In genomic region chr2:183124957-183125255, GRCh38 we compare ENCODE assay signal across 8 cellular contexts. TPM values are rescaled to one million over a fixed set of nuclear protein-coding genes. Genes with fewer than 3 reads are reported as not detected.
DNase-seq lines count a peak whose midpoint lies in the region; ATAC-seq and TF ChIP-seq lines count a peak whose summit lies in the region.

No MANE protein-coding gene starts in this region.

- H3K36me3 ChIP-seq in liver (ENCODE audit: control insufficient read depth in 4 of 4, insufficient read depth in 3 of 4, low read depth in 1 of 4, low read length in 3 of 4) (peaks cover 0 to 3% (median 0%) of the 10 kb centered on the region in 4 donors), thymus (ENCODE audit: control insufficient read depth, insufficient read depth) (no peaks in the 10 kb centered on the region)

- H3K9me3 Mint-ChIP-seq in activated T-cell treated with anti-CD3 and anti-CD28 coated beads, Interleukin-2, amount 50 U/mL, for 24 hours, result no peaks in the 10 kb centered on the region

- peak overlapping the region; percentile 69 to 96 (median 94) for H3K4me3 ChIP-seq in liver (ENCODE audit: low read depth in 1 of 3, low read length in 3 of 3)
- H3K4me3 ChIP-seq in thymus (ENCODE audit: low read length), result peak overlapping the region; percentile 84

- peaks cover 57% of the 10 kb centered on the region for H3K36me3 Mint-ChIP-seq in activated T-cell treated with anti-CD3 and anti-CD28 coated beads, Interleukin-2, amount 50 U/mL, for 24 hours (ENCODE audit: low read depth)

- TF ChIP-seq RAD21 in liver (IDR thresholded peaks at IDR 0.05), result peak in 1 of 2 donors; percentile 3

- H3K27ac ChIP-seq in angular gyrus (ENCODE audit: low read depth, low read length) (peak overlapping the region; percentile 14), liver (ENCODE audit: low read depth in 1 of 2, low read length in 2 of 2) (peak overlapping the region; percentile 85 to 89), thymus (ENCODE audit: low read depth) (peak overlapping the region; percentile 92)

- H3K4me1 ChIP-seq in liver (ENCODE audit: control insufficient read depth in 4 of 4, insufficient read depth in 4 of 4, low read length in 3 of 4), result peaks cover 5 to 20% (median 12%) of the 10 kb centered on the region in 4 donors
- peaks cover 6% of the 10 kb centered on the region for H3K4me1 ChIP-seq in thymus (ENCODE audit: control insufficient read depth, insufficient read depth, low read length)

- H3K4me3 Mint-ChIP-seq in activated T-cell treated with anti-CD3 and anti-CD28 coated beads, Interleukin-2, amount 50 U/mL, for 24 hours, result peak overlapping the region; percentile 97

- peak overlapping the region; percentile 47 to 66 for H3K9ac ChIP-seq in liver (ENCODE audit: low read depth in 1 of 2, low read length in 2 of 2)

- no peak for DNase-seq in activated T-cell treated with anti-CD3 and anti-CD28 coated beads, Interleukin-2, amount 50 U/mL, for 24 hours
- no peak for DNase-seq in activated T-cell treated with anti-CD3 and anti-CD28 coated beads for 4 hours
- DNase-seq in head of caudate nucleus, result no peak
- no peak for DNase-seq in stimulated activated CD4-positive, alpha-beta T cell treated with anti-CD3 and anti-CD28 coated beads, Interleukin-1b, Interleukin-23, amount 100 ng/mL, for 48 hours

- no peaks in the 10 kb centered on the region for H3K9me3 ChIP-seq in liver (ENCODE audit: control insufficient read depth in 4 of 4, low read length in 3 of 4)
- H3K9me3 ChIP-seq in thymus (ENCODE audit: control insufficient read depth), result no peaks in the 10 kb centered on the region

- peak overlapping the region; percentile 99 for H3K27ac Mint-ChIP-seq in activated T-cell treated with anti-CD3 and anti-CD28 coated beads, Interleukin-2, amount 50 U/mL, for 24 hours

- intact Hi-C loops in head of caudate nucleus (cut with DNase I), result loop anchor here (5.0 to 10.0 kb wide), 2 partner anchors 43 to 90 kb away; partner anchors contain the start of gene NCKAP1

- peaks cover 15% of the 10 kb centered on the region for H3K27me3 Mint-ChIP-seq in activated T-cell treated with anti-CD3 and anti-CD28 coated beads, Interleukin-2, amount 50 U/mL, for 24 hours

- no peak for ATAC-seq in GM21447 (IDR thresholded peaks at IDR 0.05; ENCODE audit: unreplicated experiment)

- TF ChIP-seq CTCF in liver (IDR thresholded peaks at IDR 0.05; ENCODE audit: low read depth, low read length, missing input control), result no peak

- H3K27me3 ChIP-seq in liver (ENCODE audit: control insufficient read depth in 4 of 4, insufficient read depth in 4 of 4, low read length in 3 of 4), result no peaks in the 10 kb centered on the region
- H3K27me3 ChIP-seq in thymus (ENCODE audit: control insufficient read depth, insufficient read depth), result no peaks in the 10 kb centered on the region

- H3K4me1 Mint-ChIP-seq in activated T-cell treated with anti-CD3 and anti-CD28 coated beads, Interleukin-2, amount 50 U/mL, for 24 hours (ENCODE audit: low read depth), result peaks cover 43% of the 10 kb centered on the region

- WGBS in liver, result 1% methylated on average over 10 of the region's 10 CpGs
- under 1% methylated on average over 10 of the region's 10 CpGs for WGBS in thymus

TF ChIP-seq in liver, 16 proteins besides CTCF, POLR2A, EP300 and RAD21:
- peak; percentile 36 for TF ChIP-seq TAF1 (conservative IDR thresholded peaks at IDR 0.05)
- TF ChIP-seq, protein P1, sequence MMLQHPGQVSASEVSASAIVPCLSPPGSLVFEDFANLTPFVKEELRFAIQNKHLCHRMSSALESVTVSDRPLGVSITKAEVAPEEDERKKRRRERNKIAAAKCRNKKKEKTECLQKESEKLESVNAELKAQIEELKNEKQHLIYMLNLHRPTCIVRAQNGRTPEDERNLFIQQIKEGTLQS (IDR thresholded peaks at IDR 0.05), result no peak

RNA-seq across cellular contexts. Expression of gene NUP35, which starts 0.7 kb away (rescaled TPM):
- 10 to 100 TPM; 13.4 to 15.0 TPM for total RNA-seq in liver
- 1 to 10 TPM; 6.8 to 8.1 TPM for polyA plus RNA-seq in liver
- 12.8 TPM for polyA plus RNA-seq in thymus

RNA-seq across cellular contexts. Expression of gene DUSP19, which starts 46.4 kb away (rescaled TPM):
- 1 to 10 TPM; 1.1 to 2.2 TPM for total RNA-seq in liver
- under 1 TPM; 0.27 to 0.28 TPM for polyA plus RNA-seq in liver
- 2.0 TPM for polyA plus RNA-seq in thymus

Comparison
In these comparisons a context has a peak if more than half of its experiments do, and no peak if none do; other contexts are left out.
1. H3K27ac ChIP-seq: peak in every context shown above with its lines; median percentile 92 in thymus; 87 in liver; 14 in angular gyrus.